Comparison of ENCODE assay signal across 34 cellular contexts in the genomic region with DNA sequence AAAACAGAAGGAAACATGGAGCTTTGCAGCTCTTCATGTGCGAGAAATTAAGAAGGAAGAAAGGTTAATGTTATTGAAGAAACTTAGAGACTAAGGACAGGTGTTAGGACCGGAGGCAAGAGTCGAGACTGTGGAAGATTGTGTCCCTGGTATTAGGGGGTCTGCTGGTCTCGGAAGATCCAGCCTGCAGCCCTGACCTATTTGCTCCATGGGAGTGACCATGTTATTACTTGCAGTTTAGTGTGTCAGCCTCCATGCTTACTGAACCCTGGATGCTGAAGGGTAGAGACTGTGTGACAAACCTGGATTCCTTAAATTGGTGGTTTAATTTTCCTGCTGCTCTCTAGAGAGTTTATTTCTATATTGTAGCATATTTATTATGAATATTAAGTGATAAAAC.
"Had no signal": no experiment of that assay in that cellular context is flagged by ENCODE, and none has a peak within 500 bp of the region (broad histone marks: within the 10 kb centered on the region; RNA-seq: fewer than 3 reads in every experiment).

No MANE protein-coding gene starts in this region.

- H3K36me3 ChIP-seq: Peyer's patch, SJSA1 had no signal

- H3K4me3 ChIP-seq: Peyer's patch, SJSA1 had no signal

- H3K9me3 ChIP-seq: Peyer's patch, SJSA1, SK-N-SH had no signal

- H3K4me3 Mint-ChIP-seq: activated CD4-positive, alpha-beta memory T cell treated with anti-CD3 and anti-CD28 coated beads, Interleukin-2, amount 10 ng/mL, durations not matched to agents 7 days and 5 days; activated CD4-positive, alpha-beta T cell treated with anti-CD3 and anti-CD28 coated beads for 36 hours; activated CD8-positive, alpha-beta memory T cell treated with anti-CD3 and anti-CD28 coated beads, Interleukin-2, amount 10 ng/mL, durations not matched to agents 7 days and 5 days; activated naive CD4-positive, alpha-beta T cell treated with anti-CD3 and anti-CD28 coated beads, Interleukin-2, amount 10 ng/mL, durations not matched to agents 7 days and 5 days; activated naive CD8-positive, alpha-beta T cell; activated naive CD8-positive, alpha-beta T cell treated with anti-CD3 and anti-CD28 coated beads, Interleukin-2, amount 50 U/mL, for 24 hours; T-helper 1 cell treated with Interleukin-12 subunit alpha and Interleukin-12 subunit beta and Interleukin-4 antibody, amounts not matched to agents 30 μg/mL and 1 μg/mL, for 36 hours; T-helper 2 cell treated with Interferon-gamma antibody and Interleukin-4, amounts not matched to agents 5 μg/mL and 100 μg/mL, for 36 hours had no signal

- H3K27ac ChIP-seq: Peyer's patch, SJSA1 had no signal

- H3K27ac Mint-ChIP-seq: activated CD4-positive, alpha-beta memory T cell treated with anti-CD3 and anti-CD28 coated beads, Interleukin-2, amount 10 ng/mL, durations not matched to agents 7 days and 5 days; activated CD4-positive, alpha-beta T cell treated with anti-CD3 and anti-CD28 coated beads for 36 hours; activated CD8-positive, alpha-beta memory T cell treated with anti-CD3 and anti-CD28 coated beads, Interleukin-2, amount 10 ng/mL, durations not matched to agents 7 days and 5 days; activated naive CD4-positive, alpha-beta T cell treated with anti-CD3 and anti-CD28 coated beads, Interleukin-2, amount 10 ng/mL, durations not matched to agents 7 days and 5 days; activated naive CD8-positive, alpha-beta T cell; activated naive CD8-positive, alpha-beta T cell treated with anti-CD3 and anti-CD28 coated beads, Interleukin-2, amount 50 U/mL, for 24 hours; T-helper 1 cell treated with Interleukin-12 subunit alpha and Interleukin-12 subunit beta and Interleukin-4 antibody, amounts not matched to agents 30 μg/mL and 1 μg/mL, for 36 hours; T-helper 2 cell treated with Interferon-gamma antibody and Interleukin-4, amounts not matched to agents 5 μg/mL and 100 μg/mL, for 36 hours had no signal

- ATAC-seq: activated CD4-positive, alpha-beta T cell treated with anti-CD3 and anti-CD28 coated beads for 36 hours; activated CD4-positive, CD25-positive, alpha-beta regulatory T cell treated with anti-CD3 and anti-CD28 coated beads, Interleukin-2, amount 50 U/mL, for 24 hours; activated CD8-positive, alpha-beta memory T cell treated with anti-CD3 and anti-CD28 coated beads, Interleukin-2, amount 10 ng/mL, durations not matched to agents 7 days and 5 days; activated naive CD8-positive, alpha-beta T cell treated with anti-CD3 and anti-CD28 coated beads, Interleukin-2, amount 50 U/mL, for 24 hours; PC-3 had no signal

- FAIRE-seq: bronchial epithelial cell, TTC549 had no signal

- H3K4me1 Mint-ChIP-seq: activated CD4-positive, alpha-beta memory T cell treated with anti-CD3 and anti-CD28 coated beads, Interleukin-2, amount 10 ng/mL, durations not matched to agents 7 days and 5 days; activated CD4-positive, alpha-beta T cell treated with anti-CD3 and anti-CD28 coated beads for 36 hours; activated CD8-positive, alpha-beta memory T cell treated with anti-CD3 and anti-CD28 coated beads, Interleukin-2, amount 10 ng/mL, durations not matched to agents 7 days and 5 days; activated naive CD4-positive, alpha-beta T cell treated with anti-CD3 and anti-CD28 coated beads, Interleukin-2, amount 10 ng/mL, durations not matched to agents 7 days and 5 days; activated naive CD8-positive, alpha-beta T cell treated with anti-CD3 and anti-CD28 coated beads, Interleukin-2, amount 50 U/mL, for 24 hours had no signal

- H3K36me3 Mint-ChIP-seq: activated CD8-positive, alpha-beta memory T cell treated with anti-CD3 and anti-CD28 coated beads, Interleukin-2, amount 10 ng/mL, durations not matched to agents 7 days and 5 days; activated naive CD4-positive, alpha-beta T cell treated with anti-CD3 and anti-CD28 coated beads, Interleukin-2, amount 10 ng/mL, durations not matched to agents 7 days and 5 days; activated naive CD8-positive, alpha-beta T cell; brain had no signal

- H3K27me3 ChIP-seq: Peyer's patch, SJSA1 had no signal

- H3K4me1 ChIP-seq: Peyer's patch, SJSA1 had no signal

- H3K9me2 ChIP-seq: SK-N-SH had no signal

- DNase-seq: activated CD4-positive, alpha-beta memory T cell treated with anti-CD3 and anti-CD28 coated beads, Interleukin-2, amount 10 ng/mL, durations not matched to agents 7 days and 5 days; activated CD4-positive, alpha-beta T cell treated with anti-CD3 and anti-CD28 coated beads for 36 hours; activated CD8-positive, alpha-beta memory T cell treated with anti-CD3 and anti-CD28 coated beads for 24 hours; activated CD8-positive, alpha-beta memory T cell treated with anti-CD3 and anti-CD28 coated beads, Interleukin-2, amount 10 ng/mL, durations not matched to agents 7 days and 5 days; activated CD8-positive, alpha-beta memory T cell treated with anti-CD3 and anti-CD28 coated beads, Interleukin-2, amount 50 U/mL, for 48 hours; activated effector memory CD4-positive, alpha-beta T cell treated with Interleukin-2 at 50 U/mL for 16 hours; activated naive CD4-positive, alpha-beta T cell treated with anti-CD3 and anti-CD28 coated beads, Interleukin-2, amount 10 ng/mL, durations not matched to agents 7 days and 5 days; activated naive CD8-positive, alpha-beta T cell treated with anti-CD3 and anti-CD28 coated beads, Interleukin-2, amount 50 U/mL, for 24 hours; activated T-cell treated with anti-CD3 and anti-CD28 coated beads, Interleukin-2, amount 50 U/mL, for 48 hours; anterior cingulate cortex; caudate nucleus; cerebellar nuclear complex; Karpas-422; NCI-H1105; NCI-H1417 treated with DMSO at 0.1 percent for 48 hours; NCI-H187 treated with DMSO at 0.1 percent for 48 hours; NCI-H2081; NCI-H2171 treated with DMSO at 0.1 percent for 48 hours; NCI-H2227 treated with DMSO at 0.1 percent for 48 hours; NCI-H446; NCI-H510A treated with DMSO at 0.1 percent for 48 hours; PC-3; Peyer's patch; RPMI8226; SHP77 treated with DMSO at 0.1 percent for 48 hours; SK-N-SH had no signal

- H3K27me3 Mint-ChIP-seq: activated CD4-positive, alpha-beta memory T cell treated with anti-CD3 and anti-CD28 coated beads, Interleukin-2, amount 10 ng/mL, durations not matched to agents 7 days and 5 days; activated CD4-positive, alpha-beta T cell treated with anti-CD3 and anti-CD28 coated beads for 36 hours; activated CD8-positive, alpha-beta memory T cell treated with anti-CD3 and anti-CD28 coated beads, Interleukin-2, amount 10 ng/mL, durations not matched to agents 7 days and 5 days; activated naive CD4-positive, alpha-beta T cell treated with anti-CD3 and anti-CD28 coated beads, Interleukin-2, amount 10 ng/mL, durations not matched to agents 7 days and 5 days; activated naive CD8-positive, alpha-beta T cell; activated naive CD8-positive, alpha-beta T cell treated with anti-CD3 and anti-CD28 coated beads, Interleukin-2, amount 50 U/mL, for 24 hours; brain had no signal

- H3K9ac ChIP-seq: SK-N-SH had no signal

- H3K4me2 ChIP-seq: SK-N-SH had no signal
